23 cellular contexts compared by ENCODE assay signal in the genomic region with DNA sequence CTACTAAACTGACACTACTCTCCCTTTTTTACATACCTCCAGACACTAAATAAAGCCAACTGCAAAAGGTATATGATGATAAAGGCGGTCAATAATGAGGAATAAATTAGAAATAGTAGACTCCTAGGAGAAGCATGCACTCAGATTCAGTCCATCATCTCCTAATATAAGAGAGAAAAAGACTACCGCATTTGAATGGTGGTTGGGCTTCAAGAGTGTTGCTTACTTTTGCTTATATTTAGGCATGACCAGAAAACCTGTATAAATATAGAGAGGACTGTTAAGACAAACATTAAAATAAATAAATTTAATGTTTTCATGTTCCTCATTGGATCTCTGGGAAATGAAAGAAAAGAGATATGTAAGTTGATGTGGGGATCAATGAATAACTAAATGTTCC.
"Had no signal": no experiment of that assay in that cellular context is flagged by ENCODE, and none has a peak within 500 bp of the region (broad histone marks: within the 10 kb centered on the region; RNA-seq: fewer than 3 reads in every experiment).

No MANE protein-coding gene starts in this region.

- H3K27me3 ChIP-seq: breast epithelium, gastrocnemius medialis, heart left ventricle, thyroid gland had no signal

- H3K36me3 ChIP-seq: breast epithelium, gastrocnemius medialis, heart left ventricle, left ventricle myocardium inferior, thyroid gland had no signal

- DNase-seq: activated CD4-positive, alpha-beta T cell treated with anti-CD3 and anti-CD28 coated beads, Interleukin-2, amount 10 ng/mL, durations not matched to agents 7 days and 5 days; activated CD8-positive, alpha-beta memory T cell treated with anti-CD3 and anti-CD28 coated beads, Interleukin-2, amount 50 U/mL, for 4 hours; activated CD8-positive, alpha-beta T cell treated with anti-CD3 and anti-CD28 coated beads, Interleukin-2, amount 10 ng/mL, durations not matched to agents 7 days and 5 days; activated effector memory CD4-positive, alpha-beta T cell treated with Interleukin-2 at 50 U/mL for 16 hours; activated naive CD4-positive, alpha-beta T cell treated with anti-CD3 and anti-CD28 coated beads, Interleukin-2, amount 10 ng/mL, durations not matched to agents 7 days and 5 days; activated naive CD8-positive, alpha-beta T cell treated with anti-CD3 and anti-CD28 coated beads, Interleukin-2, amount 50 U/mL, for 24 hours; activated T-cell treated with anti-CD3 and anti-CD28 coated beads, Interleukin-2, amount 50 U/mL, for 4 hours; anterior cingulate cortex; cortex of kidney; gastrocnemius medialis; heart left ventricle; left ventricle myocardium inferior; mammary epithelial cell; nephron progenitor cell; nucleus accumbens; posterior cingulate gyrus; stimulated activated CD4-positive, alpha-beta T cell treated with anti-CD3 and anti-CD28 coated beads, Interleukin-12 subunit alpha, Interleukin-12 subunit beta, amount 100 ng/mL, for 4 hours; stimulated activated CD4-positive, alpha-beta T cell treated with anti-CD3 and anti-CD28 coated beads, Interleukin-1b, Interleukin-23, amount 100 ng/mL, for 48 hours; stimulated activated naive CD4-positive, alpha-beta T cell treated with Interleukin-2 at 50 U/mL for 16 hours; T1000; thyroid gland had no signal

- H3K27ac ChIP-seq: breast epithelium, gastrocnemius medialis, heart left ventricle, left ventricle myocardium inferior, thyroid gland had no signal

- H3K4me1 ChIP-seq: breast epithelium, gastrocnemius medialis, left ventricle myocardium inferior, thyroid gland had no signal

- H3K9me3 ChIP-seq: breast epithelium, gastrocnemius medialis, heart left ventricle, thyroid gland had no signal

- H3K4me3 ChIP-seq: breast epithelium, gastrocnemius medialis, heart left ventricle, left ventricle myocardium inferior, thyroid gland had no signal

- ATAC-seq: activated CD4-positive, CD25-positive, alpha-beta regulatory T cell treated with anti-CD3 and anti-CD28 coated beads, Interleukin-2, amount 50 U/mL, for 24 hours; activated CD8-positive, alpha-beta T cell treated with anti-CD3 and anti-CD28 coated beads, Interleukin-2, amount 10 ng/mL, durations not matched to agents 7 days and 5 days; activated naive CD8-positive, alpha-beta T cell treated with anti-CD3 and anti-CD28 coated beads, Interleukin-2, amount 50 U/mL, for 24 hours; activated T-cell treated with anti-CD3 and anti-CD28 coated beads, Interleukin-2, amount 50 U/mL, for 4 hours; gastrocnemius medialis; heart left ventricle had no signal
